Comparison of ENCODE assay signal across 1 cellular context in the genomic region with DNA sequence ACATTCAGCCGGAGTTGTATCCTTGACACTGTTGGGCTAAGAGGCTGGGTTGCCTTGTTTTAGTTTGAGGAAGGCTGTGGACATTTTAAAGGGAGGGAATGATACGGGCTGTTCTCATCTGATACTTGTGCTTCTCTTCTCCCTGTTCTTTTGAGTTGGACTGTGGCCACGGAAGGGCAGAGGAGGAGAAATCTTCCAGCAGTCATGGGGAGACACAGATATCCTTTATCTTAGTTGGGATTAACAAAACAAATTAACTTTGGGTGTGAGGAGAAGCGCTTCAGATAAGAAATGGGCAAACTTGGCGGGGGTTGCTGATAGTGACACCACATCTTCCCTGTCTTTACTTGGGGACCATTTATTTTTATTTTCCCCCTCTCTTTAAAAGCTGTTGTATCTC.
TF ChIP-seq lines count a peak whose summit lies in the region.

No MANE protein-coding gene starts in this region.

TF ChIP-seq in SK-N-SH treated with all-trans-retinoic acid at 6 μM for 48 hours, 23 proteins besides CTCF, POLR2A, EP300 and RAD21:
- no peak for TF ChIP-seq ESRRG (CRISPR knock-in tag; IDR thresholded peaks at IDR 0.05)
- no peak for TF ChIP-seq ZNF565 (CRISPR knock-in tag; conservative IDR thresholded peaks at IDR 0.05; ENCODE audit: low read depth)
- TF ChIP-seq PPARA (CRISPR knock-in tag; IDR thresholded peaks at IDR 0.05; ENCODE audit: borderline replicate concordance): no peak
- no peak for TF ChIP-seq TSHZ2 (CRISPR knock-in tag; IDR thresholded peaks at IDR 0.05)
- no peak for TF ChIP-seq OSR1 (CRISPR knock-in tag; IDR thresholded peaks at IDR 0.05)
- no peak for TF ChIP-seq TCF4 (CRISPR knock-in tag; IDR thresholded peaks at IDR 0.05; ENCODE audit: borderline replicate concordance)
- no peak for TF ChIP-seq BACH2 (CRISPR knock-in tag; IDR thresholded peaks at IDR 0.05; ENCODE audit: borderline replicate concordance)
TF ChIP-seq in SK-N-SH treated with all-trans-retinoic acid at 6 μM for 48 hours: peak in this region for 0.
